Comparison of ENCODE assay signal across 22 cellular contexts in the genomic region with DNA sequence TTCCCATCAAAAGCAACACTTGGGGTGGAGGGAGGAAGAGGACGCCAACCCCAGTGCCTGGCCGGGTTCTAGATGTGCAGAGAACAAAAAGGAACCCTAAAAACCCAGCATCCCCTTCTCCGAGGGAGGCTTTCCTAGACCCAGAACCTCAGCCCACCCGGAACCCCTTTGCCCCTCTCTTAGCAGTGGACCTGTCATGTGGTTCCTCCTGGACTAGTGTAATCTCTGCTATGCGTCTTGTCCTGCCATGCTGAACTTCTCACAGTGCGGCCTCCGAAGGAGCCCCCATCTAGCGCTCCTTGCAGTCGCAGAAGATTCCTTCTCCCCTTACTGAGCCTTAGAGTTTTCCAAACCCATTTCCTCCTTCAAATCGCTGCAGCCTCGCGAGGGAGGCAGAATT. TPM values are rescaled to one million over a fixed set of nuclear protein-coding genes. Genes with fewer than 3 reads are reported as not detected.
A peak's percentile ranks its signal among the peaks of the same experiment; 100 is the strongest.
DNase-seq lines count a peak whose midpoint lies in the region; ATAC-seq and TF ChIP-seq lines count a peak whose summit lies in the region.
"Had no signal": no experiment of that assay in that cellular context is flagged by ENCODE, and none has a peak within 500 bp of the region (broad histone marks: within the 10 kb centered on the region; RNA-seq: fewer than 3 reads in every experiment).

No MANE protein-coding gene starts in this region.

- H2AFZ ChIP-seq in GM23338, result peak overlapping the region; percentile 38; the same call in 1 of the 2 replicates

- H3K27ac Mint-ChIP-seq in GM23338, result no peak overlapping the region
- H3K27ac Mint-ChIP-seq in WTC11, result no peak overlapping the region
- H3K27ac Mint-ChIP-seq in neural crest cell (ENCODE audit: unreplicated experiment), result no peak overlapping the region
- H3K27ac Mint-ChIP-seq: CD4-positive, CD25-positive, alpha-beta regulatory T cell had no signal

- H3K36me3 ChIP-seq in GM23338 (ENCODE audit: insufficient read depth) (no peaks in the 10 kb centered on the region), iPS-15b (ENCODE audit: control insufficient read depth, insufficient read depth, low read length) (no peaks in the 10 kb centered on the region)
- H3K36me3 ChIP-seq: BE2C had no signal

- no peak overlapping the region for H3K9ac ChIP-seq in iPS-15b (ENCODE audit: low read depth, low read length)

- peaks cover 4% of the 10 kb centered on the region; the same call in 1 of the 2 replicates for H3K27me3 ChIP-seq in GM23338 (ENCODE audit: insufficient read depth)
- peaks cover 16% of the 10 kb centered on the region for H3K27me3 ChIP-seq in iPS-15b (ENCODE audit: control insufficient read depth, insufficient read depth, low read length)
- H3K27me3 ChIP-seq: BE2C had no signal

- TF ChIP-seq CTCF in GM23338 (conservative IDR thresholded peaks at IDR 0.05; ENCODE audit: low read depth in 2 of 2) (no peak), WTC11 (IDR thresholded peaks at IDR 0.05) (no peak), neural crest cell (conservative IDR thresholded peaks at IDR 0.05) (no peak)

- H3K9me3 Mint-ChIP-seq in GM23338 (no peaks in the 10 kb centered on the region), WTC11 (no peaks in the 10 kb centered on the region), neural crest cell (peaks cover 8% of the 10 kb centered on the region)

- no peak overlapping the region for H3K27ac ChIP-seq in GM23338 (ENCODE audit: low read depth)

- no peaks in the 10 kb centered on the region for H3F3A ChIP-seq in GM23338 (replicated peaks; ENCODE audit: low read depth)

- peak overlapping the region; percentile 69 for H3K4me2 ChIP-seq in GM23338

- no peaks in the 10 kb centered on the region for H3K9me2 ChIP-seq in GM23338 (ENCODE audit: insufficient read depth)

- peaks cover 10% of the 10 kb centered on the region for H3K9me3 ChIP-seq in iPS-15b (ENCODE audit: control insufficient read depth, insufficient read depth, low read length)
- H3K9me3 ChIP-seq: BE2C had no signal

- H3K4me3 Mint-ChIP-seq in GM23338, result peak overlapping the region; percentile 58
- peak overlapping the region; percentile 59 for H3K4me3 Mint-ChIP-seq in WTC11
- peak overlapping the region; percentile 68 for H3K4me3 Mint-ChIP-seq in neural crest cell
- H3K4me3 Mint-ChIP-seq: CD4-positive, CD25-positive, alpha-beta regulatory T cell had no signal

- no peaks in the 10 kb centered on the region for H3K36me3 Mint-ChIP-seq in GM23338 (ENCODE audit: low read depth)
- no peaks in the 10 kb centered on the region for H3K36me3 Mint-ChIP-seq in WTC11
- H3K36me3 Mint-ChIP-seq in neural crest cell (ENCODE audit: low read depth), result peaks cover 5% of the 10 kb centered on the region
- H3K36me3 Mint-ChIP-seq: CD4-positive, CD25-positive, alpha-beta regulatory T cell had no signal

- peaks cover 13% of the 10 kb centered on the region for H3K27me3 Mint-ChIP-seq in GM23338 (ENCODE audit: insufficient read depth, low read depth, poor library complexity)
- peaks cover 13% of the 10 kb centered on the region for H3K27me3 Mint-ChIP-seq in WTC11 (ENCODE audit: low read depth)
- peaks cover 19% of the 10 kb centered on the region for H3K27me3 Mint-ChIP-seq in neural crest cell (ENCODE audit: low read depth)

- CTCF ChIA-PET in WTC11 (lab: Charles Lee), result no interaction called here

- POLR2A ChIA-PET in WTC11 (lab: Charles Lee), result no interaction called here

- H3K4me1 ChIP-seq in GM23338 (ENCODE audit: insufficient read depth) (peaks cover 5% of the 10 kb centered on the region; the same call in 1 of the 2 replicates), iPS-15b (ENCODE audit: control insufficient read depth, insufficient read depth, low read length) (no peaks in the 10 kb centered on the region)
- H3K4me1 ChIP-seq: BE2C had no signal

- no peak for ATAC-seq in GM23338
- ATAC-seq in WTC11, result no peak
- ATAC-seq: HepG2 had no signal

- H3K4me3 ChIP-seq in GM23338 (peak overlapping the region; percentile 49), iPS-15b (ENCODE audit: low read depth, low read length) (peak overlapping the region; percentile 43)

- H3K4me1 Mint-ChIP-seq in GM23338, result peaks cover 7% of the 10 kb centered on the region
- peaks cover 14% of the 10 kb centered on the region for H3K4me1 Mint-ChIP-seq in WTC11
- peaks cover 13% of the 10 kb centered on the region for H3K4me1 Mint-ChIP-seq in neural crest cell

- no peaks in the 10 kb centered on the region for H4K20me1 ChIP-seq in GM23338 (replicated peaks; ENCODE audit: insufficient read depth)

- no peaks in the 10 kb centered on the region for H3K79me2 ChIP-seq in GM23338 (replicated peaks; ENCODE audit: insufficient read depth)

- DNase-seq in GM23338 (ENCODE audit: low spot score) (no peak), WTC11 (ENCODE audit: low spot score) (no peak), neural crest cell (ENCODE audit: low read depth, low spot score) (no peak), NCI-H774 (lab: John Stamatoyannopoulos, UW) (no peak), NCI-H1092 treated with DMSO at 0.1 percent for 48 hours (lab: John Stamatoyannopoulos, UW) (no peak), SW 1271 (lab: John Stamatoyannopoulos, UW) (no peak), kidney tubule cell (ENCODE audit: low spot score) (no peak)
- DNase-seq: BE2C; CD4-positive, CD25-positive, alpha-beta regulatory T cell; COR-L47; DMS 273 treated with DMSO at 0.1 percent for 48 hours; DND-41; GOT3; KBM-7; NCI-H1105 treated with DMSO at 0.1 percent for 48 hours; NCI-H1694 treated with DMSO at 0.1 percent for 48 hours; NCI-H82; SHP77 treated with DMSO at 0.1 percent for 48 hours had no signal

TF ChIP-seq in GM23338, 12 proteins besides CTCF, POLR2A, EP300 and RAD21 (continues in another document):
- no peak for TF ChIP-seq CREB1 (CRISPR knock-in tag; IDR thresholded peaks at IDR 0.05; ENCODE audit: low read depth)
- TF ChIP-seq ZNF331 (CRISPR knock-in tag; IDR thresholded peaks at IDR 0.05; ENCODE audit: low read depth), result no peak
- TF ChIP-seq EZH2phosphoT487 (IDR thresholded peaks at IDR 0.05; ENCODE audit: unreplicated experiment), result no peak
- no peak for TF ChIP-seq ZNF114 (CRISPR knock-in tag; IDR thresholded peaks at IDR 0.05)
- TF ChIP-seq POLR2AphosphoS5 (IDR thresholded peaks at IDR 0.05; ENCODE audit: low read depth), result no peak

TF ChIP-seq in WTC11, 78 proteins besides CTCF, POLR2A, EP300 and RAD21 (continues in another document):
- no peak for TF ChIP-seq SMAD4 (CRISPR knock-in tag; IDR thresholded peaks at IDR 0.05)
- TF ChIP-seq, protein P1, sequence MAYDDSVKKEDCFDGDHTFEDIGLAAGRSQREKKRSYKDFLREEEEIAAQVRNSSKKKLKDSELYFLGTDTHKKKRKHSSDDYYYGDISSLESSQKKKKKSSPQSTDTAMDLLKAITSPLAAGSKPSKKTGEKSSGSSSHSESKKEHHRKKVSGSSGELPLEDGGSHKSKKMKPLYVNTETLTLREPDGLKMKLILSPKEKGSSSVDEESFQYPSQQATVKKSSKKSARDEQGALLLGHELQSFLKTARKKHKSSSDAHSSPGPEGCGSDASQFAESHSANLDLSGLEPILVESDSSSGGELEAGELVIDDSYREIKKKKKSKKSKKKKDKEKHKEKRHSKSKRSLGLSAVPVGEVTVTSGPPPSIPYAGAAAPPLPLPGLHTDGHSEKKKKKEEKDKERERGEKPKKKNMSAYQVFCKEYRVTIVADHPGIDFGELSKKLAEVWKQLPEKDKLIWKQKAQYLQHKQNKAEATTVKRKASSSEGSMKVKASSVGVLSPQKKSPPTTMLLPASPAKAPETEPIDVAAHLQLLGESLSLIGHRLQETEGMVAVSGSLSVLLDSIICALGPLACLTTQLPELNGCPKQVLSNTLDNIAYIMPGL (CRISPR knock-in tag; IDR thresholded peaks at IDR 0.05), result no peak
- TF ChIP-seq, protein P2, sequence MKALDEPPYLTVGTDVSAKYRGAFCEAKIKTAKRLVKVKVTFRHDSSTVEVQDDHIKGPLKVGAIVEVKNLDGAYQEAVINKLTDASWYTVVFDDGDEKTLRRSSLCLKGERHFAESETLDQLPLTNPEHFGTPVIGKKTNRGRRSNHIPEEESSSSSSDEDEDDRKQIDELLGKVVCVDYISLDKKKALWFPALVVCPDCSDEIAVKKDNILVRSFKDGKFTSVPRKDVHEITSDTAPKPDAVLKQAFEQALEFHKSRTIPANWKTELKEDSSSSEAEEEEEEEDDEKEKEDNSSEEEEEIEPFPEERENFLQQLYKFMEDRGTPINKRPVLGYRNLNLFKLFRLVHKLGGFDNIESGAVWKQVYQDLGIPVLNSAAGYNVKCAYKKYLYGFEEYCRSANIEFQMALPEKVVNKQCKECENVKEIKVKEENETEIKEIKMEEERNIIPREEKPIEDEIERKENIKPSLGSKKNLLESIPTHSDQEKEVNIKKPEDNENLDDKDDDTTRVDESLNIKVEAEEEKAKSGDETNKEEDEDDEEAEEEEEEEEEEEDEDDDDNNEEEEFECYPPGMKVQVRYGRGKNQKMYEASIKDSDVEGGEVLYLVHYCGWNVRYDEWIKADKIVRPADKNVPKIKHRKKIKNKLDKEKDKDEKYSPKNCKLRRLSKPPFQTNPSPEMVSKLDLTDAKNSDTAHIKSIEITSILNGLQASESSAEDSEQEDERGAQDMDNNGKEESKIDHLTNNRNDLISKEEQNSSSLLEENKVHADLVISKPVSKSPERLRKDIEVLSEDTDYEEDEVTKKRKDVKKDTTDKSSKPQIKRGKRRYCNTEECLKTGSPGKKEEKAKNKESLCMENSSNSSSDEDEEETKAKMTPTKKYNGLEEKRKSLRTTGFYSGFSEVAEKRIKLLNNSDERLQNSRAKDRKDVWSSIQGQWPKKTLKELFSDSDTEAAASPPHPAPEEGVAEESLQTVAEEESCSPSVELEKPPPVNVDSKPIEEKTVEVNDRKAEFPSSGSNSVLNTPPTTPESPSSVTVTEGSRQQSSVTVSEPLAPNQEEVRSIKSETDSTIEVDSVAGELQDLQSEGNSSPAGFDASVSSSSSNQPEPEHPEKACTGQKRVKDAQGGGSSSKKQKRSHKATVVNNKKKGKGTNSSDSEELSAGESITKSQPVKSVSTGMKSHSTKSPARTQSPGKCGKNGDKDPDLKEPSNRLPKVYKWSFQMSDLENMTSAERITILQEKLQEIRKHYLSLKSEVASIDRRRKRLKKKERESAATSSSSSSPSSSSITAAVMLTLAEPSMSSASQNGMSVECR (CRISPR knock-in tag; IDR thresholded peaks at IDR 0.05; ENCODE audit: borderline replicate concordance), result no peak
- TF ChIP-seq ATF1 (CRISPR knock-in tag; IDR thresholded peaks at IDR 0.05), result no peak
- TF ChIP-seq MYBL2 (CRISPR knock-in tag; IDR thresholded peaks at IDR 0.05), result no peak
- no peak for TF ChIP-seq SOX15 (CRISPR knock-in tag; IDR thresholded peaks at IDR 0.05)

RNA-seq across cellular contexts. Expression of a gene that starts 1.1 kb away (rescaled TPM):
- total RNA-seq in GM23338 (2014; rRNA removed; shearing (Covaris generic)), result 1.6 and 10.6 TPM in 2 replicates
- polyA plus RNA-seq in GM23338 (2016; fragmentation: Nextera tagmentation; extraction: Ambion mirVana), result 3.7 and 5.0 TPM in 2 replicates
- total RNA-seq in WTC11 (2021) (5.1 to 9.8 TPM (median 7.1 TPM) in 3 replicates), neural crest cell (2.6 and 2.9 TPM in 2 replicates)
- total RNA-seq: CD4-positive, CD25-positive, alpha-beta regulatory T cell; HepG2; NCI-H460; RPMI7951 had no signal
- polyA plus RNA-seq: CD4-positive, CD25-positive, alpha-beta regulatory T cell; HepG2 had no signal

RNA-seq across cellular contexts. Expression of a gene that starts 21.7 kb away (rescaled TPM):
- 0.31 and 0.35 TPM in 2 replicates for total RNA-seq in GM23338 (2014; rRNA removed; shearing (Covaris generic))
- not detected in 2 replicates for polyA plus RNA-seq in GM23338 (2016; fragmentation: Nextera tagmentation; extraction: Ambion mirVana)
- total RNA-seq in WTC11 (2021) (not detected in 3 replicates), neural crest cell (not detected in 2 replicates)
- total RNA-seq: CD4-positive, CD25-positive, alpha-beta regulatory T cell; HepG2; NCI-H460; RPMI7951 had no signal
- polyA plus RNA-seq: CD4-positive, CD25-positive, alpha-beta regulatory T cell; HepG2 had no signal

RNA-seq across cellular contexts. Expression of a gene that starts 40.4 kb away (rescaled TPM):
- total RNA-seq in GM23338 (2014; rRNA removed; shearing (Covaris generic)), result not detected in 2 replicates
- not detected in 2 replicates for polyA plus RNA-seq in GM23338 (2016; fragmentation: Nextera tagmentation; extraction: Ambion mirVana)
- total RNA-seq in WTC11 (2021) (not detected in 3 replicates), neural crest cell (not detected in 2 replicates)
- total RNA-seq: CD4-positive, CD25-positive, alpha-beta regulatory T cell; HepG2; NCI-H460; RPMI7951 had no signal
- polyA plus RNA-seq: CD4-positive, CD25-positive, alpha-beta regulatory T cell; HepG2 had no signal
